ENCODE assay signal across 1 cellular context in genomic region chr20:52031574-52032303, GRCh38.
TF ChIP-seq lines count a peak whose summit lies in the region.

No MANE protein-coding gene starts in this region.

TF ChIP-seq in HepG2, 621 proteins besides CTCF, POLR2A, EP300 and RAD21 (continued from another document):
- TF ChIP-seq SNAPC4 (CRISPR knock-in tag; IDR thresholded peaks at IDR 0.05) (no peak), ZNF263 (CRISPR knock-in tag; IDR thresholded peaks at IDR 0.05) (peak; percentile 69), FOXP4 (CRISPR knock-in tag; IDR thresholded peaks at IDR 0.05) (peak; percentile 96), ZNF75D (CRISPR knock-in tag; IDR thresholded peaks at IDR 0.05; ENCODE audit: borderline replicate concordance) (no peak), ARID2 (CRISPR knock-in tag; IDR thresholded peaks at IDR 0.05; ENCODE audit: borderline replicate concordance) (no peak), SNAPC2 (CRISPR knock-in tag; IDR thresholded peaks at IDR 0.05) (no peak), ERF (CRISPR knock-in tag; IDR thresholded peaks at IDR 0.05) (peak; percentile 35; the same call in 1 of the 2 replicates), NCOA2 (CRISPR knock-in tag; IDR thresholded peaks at IDR 0.05) (peak; percentile 87), RFX3 (CRISPR knock-in tag; IDR thresholded peaks at IDR 0.05) (no peak), ZNF724P (CRISPR knock-in tag; IDR thresholded peaks at IDR 0.05; ENCODE audit: borderline replicate concordance) (peak; percentile 90), PHF21A (CRISPR knock-in tag; IDR thresholded peaks at IDR 0.05) (peak; percentile 83), KAT8 (CRISPR knock-in tag; IDR thresholded peaks at IDR 0.05) (peak; percentile 45; the same call in 1 of the 2 replicates), HOMEZ (CRISPR knock-in tag; IDR thresholded peaks at IDR 0.05; ENCODE audit: low read depth) (peak; percentile 76), THAP11 (CRISPR knock-in tag; IDR thresholded peaks at IDR 0.05) (peak; percentile 52; the same call in 1 of the 2 replicates), PITX1 (CRISPR knock-in tag; IDR thresholded peaks at IDR 0.05) (peak; percentile 77), HMG20B (CRISPR knock-in tag; conservative IDR thresholded peaks at IDR 0.05) (no peak; the same call in 1 of the 2 replicates), ZNF274 (CRISPR knock-in tag; IDR thresholded peaks at IDR 0.05) (no peak), SALL2 (CRISPR knock-in tag; IDR thresholded peaks at IDR 0.05) (no peak), ZNF747 (CRISPR knock-in tag; IDR thresholded peaks at IDR 0.05; ENCODE audit: borderline replicate concordance) (peak; percentile 57; the same call in 1 of the 2 replicates), NR2F6 (IDR thresholded peaks at IDR 0.05) (peak; percentile 91), NR2F6 (CRISPR knock-in tag; IDR thresholded peaks at IDR 0.05) (peak; percentile 96), SRY (CRISPR knock-in tag; IDR thresholded peaks at IDR 0.05) (no peak), EED (CRISPR knock-in tag; IDR thresholded peaks at IDR 0.05) (no peak), ZGPAT (CRISPR knock-in tag; IDR thresholded peaks at IDR 0.05) (peak; percentile 33; the same call in 1 of the 2 replicates), POGK (CRISPR knock-in tag; conservative IDR thresholded peaks at IDR 0.05) (0 out of 2 replicates have a peak, but pooled peaks have one; percentile 71), MED1 (CRISPR knock-in tag; IDR thresholded peaks at IDR 0.05) (peak; percentile 92), ZNF407 (CRISPR knock-in tag; IDR thresholded peaks at IDR 0.05; ENCODE audit: not compliant biosample characterization) (no peak), ZFP36L2 (CRISPR knock-in tag; IDR thresholded peaks at IDR 0.05) (no peak), ZNF20 (CRISPR knock-in tag; IDR thresholded peaks at IDR 0.05) (0 out of 2 replicates have a peak, but pooled peaks have one; percentile 29), FOXK2 (IDR thresholded peaks at IDR 0.05) (peak; percentile 68), SP5 (CRISPR knock-in tag; IDR thresholded peaks at IDR 0.05; ENCODE audit: borderline replicate concordance, low read depth) (peak; percentile 40; the same call in 1 of the 2 replicates), CEBPG (CRISPR knock-in tag; IDR thresholded peaks at IDR 0.05) (peak; percentile 85), IKZF5 (CRISPR knock-in tag; IDR thresholded peaks at IDR 0.05) (peak; percentile 90), ZNF607 (CRISPR knock-in tag; IDR thresholded peaks at IDR 0.05; ENCODE audit: borderline replicate concordance) (peak; percentile 81; the same call in 1 of the 2 replicates), KLF11 (CRISPR knock-in tag; IDR thresholded peaks at IDR 0.05) (no peak), ZNF878 (CRISPR knock-in tag; IDR thresholded peaks at IDR 0.05) (peak; percentile 40; the same call in 1 of the 2 replicates), ZNF792 (CRISPR knock-in tag; IDR thresholded peaks at IDR 0.05) (peak; percentile 32; the same call in 1 of the 2 replicates), NR2C2 (CRISPR knock-in tag; IDR thresholded peaks at IDR 0.05; ENCODE audit: borderline replicate concordance) (peak; percentile 77; the same call in 1 of the 2 replicates), ZNF709 (CRISPR knock-in tag; IDR thresholded peaks at IDR 0.05) (peak; percentile 39; the same call in 1 of the 2 replicates)
